21 cellular contexts compared by ENCODE assay signal in genomic region chr2:164617466-164617865, GRCh38. TPM values are rescaled to one million over a fixed set of nuclear protein-coding genes. Genes with fewer than 3 reads are reported as not detected.
A peak's percentile ranks its signal among the peaks of the same experiment; 100 is the strongest.
DNase-seq lines count a peak whose midpoint lies in the region; ATAC-seq, FAIRE-seq and TF ChIP-seq lines count a peak whose summit lies in the region.
"Had no signal": no experiment of that assay in that cellular context is flagged by ENCODE, and none has a peak within 500 bp of the region (broad histone marks: within the 10 kb centered on the region; RNA-seq: fewer than 3 reads in every experiment).

No MANE protein-coding gene starts in this region.

- no peaks in the 10 kb centered on the region for H3K36me3 ChIP-seq in bronchial epithelial cell (ENCODE audit: control insufficient read depth, insufficient read depth, low read length)
- H3K36me3 ChIP-seq: esophagus squamous epithelium, right atrium auricular region had no signal

- DNase-seq in Daoy (ENCODE audit: low read depth), result peak; percentile 10
- peak; percentile 61 for DNase-seq in M059J (ENCODE audit: low read depth)
- peak; percentile 52 for DNase-seq in bronchial epithelial cell (ENCODE audit: low read depth)
- peak; percentile 81 for DNase-seq in kidney tubule cell (ENCODE audit: low spot score)
- DNase-seq in AML-193 (lab: John Stamatoyannopoulos, UW), result no peak
- DNase-seq in NCI-H748 treated with DMSO at 0.1 percent for 48 hours (lab: John Stamatoyannopoulos, UW), result no peak
- no peak for DNase-seq in substantia nigra (lab: John Stamatoyannopoulos, UW)
- DNase-seq: activated CD4-positive, alpha-beta T cell treated with anti-CD3 and anti-CD28 coated beads for 48 hours; activated effector memory CD4-positive, alpha-beta T cell treated with Interleukin-2 at 50 U/mL for 16 hours; Caco-2; effector CD8-positive, alpha-beta T cell; esophagus squamous epithelium; GOT3; head of caudate nucleus; NCI-H1694; occipital lobe had no signal

- no peak for TF ChIP-seq CTCF in bronchial epithelial cell (IDR thresholded peaks at IDR 0.05; ENCODE audit: insufficient read depth, low read length, severe bottlenecking)

- H3K4me3 ChIP-seq in bronchial epithelial cell (ENCODE audit: low read depth, low read length), result no peak overlapping the region
- H3K4me3 ChIP-seq: esophagus squamous epithelium, lung, right atrium auricular region had no signal

- no peaks in the 10 kb centered on the region for H3K27me3 ChIP-seq in bronchial epithelial cell (ENCODE audit: control insufficient read depth, insufficient read depth, low read length)
- H3K27me3 ChIP-seq: right atrium auricular region had no signal

- no peak for ATAC-seq in HG03025 (IDR thresholded peaks at IDR 0.05; ENCODE audit: low FRiP score, unreplicated experiment)
- ATAC-seq: stimulated activated effector memory CD8-positive, alpha-beta T cell treated with anti-CD3 and anti-CD28 coated beads, Interleukin-12 subunit alpha, Interleukin-12 subunit beta, amount 100 ng/mL, for 72 hours had no signal

- FAIRE-seq in bronchial epithelial cell (lab: Jason Lieb, UNC), result no peak

- H3K27ac ChIP-seq in substantia nigra (ENCODE audit: low read depth, low read length, poor library complexity, severe bottlenecking), result no peak overlapping the region
- H3K27ac ChIP-seq: esophagus squamous epithelium, right atrium auricular region had no signal

RNA-seq across cellular contexts. Expression of gene GRB14, which starts 3.8 kb away (rescaled TPM):
- 0.48 and 2.9 TPM in 2 replicates for total RNA-seq in Daoy (2014; rRNA removed; shearing (Covaris generic))
- 0.15 TPM in 1 of 2 replicates, not detected in the other for total RNA-seq in M059J (2014; rRNA removed; shearing (Covaris generic))
- total RNA-seq in bronchial epithelial cell, result 0.77 and 1.8 TPM in 2 replicates
- total RNA-seq: B cell had no signal

Comparison
In these comparisons a context has a peak if more than half of its experiments do, and no peak if none do; other contexts are left out.
1. DNase-seq: peak in Daoy (single experiment), M059J (single experiment), bronchial epithelial cell (single experiment) and kidney tubule cell (single experiment); none in AML-193 (0 of 2), NCI-H748 treated with DMSO at 0.1 percent for 48 hours (single experiment) and substantia nigra (0 of 49).